10 cellular contexts compared by ENCODE assay signal in genomic region chr14:22689186-22689585, GRCh38. TPM values are rescaled to one million over a fixed set of nuclear protein-coding genes. Genes with fewer than 3 reads are reported as not detected.
A peak's percentile ranks its signal among the peaks of the same experiment; 100 is the strongest.
DNase-seq lines count a peak whose midpoint lies in the region; TF ChIP-seq lines count a peak whose summit lies in the region.
"Had no signal": no experiment of that assay in that cellular context is flagged by ENCODE, and none has a peak within 500 bp of the region (broad histone marks: within the 10 kb centered on the region; RNA-seq: fewer than 3 reads in every experiment).

No MANE protein-coding gene starts in this region.

- H3K4me3 ChIP-seq in choroid plexus epithelial cell (ENCODE audit: low read depth, low read length) (no peak overlapping the region), BE2C (ENCODE audit: low read depth, low read length) (no peak overlapping the region)

- H3K4me1 ChIP-seq in BE2C, result no peaks in the 10 kb centered on the region; the same call in 1 of the 2 replicates

- peaks cover 46% of the 10 kb centered on the region for H3K27me3 ChIP-seq in BE2C

- DNase-seq in NK-92 treated with Interleukin-12 subunit alpha and Interleukin-12 subunit beta, amount 100 ng/mL, for 24 hours (lab: John Stamatoyannopoulos, UW), result peak; percentile 58
- DNase-seq in NK-92 (lab: John Stamatoyannopoulos, UW; ENCODE audit: unreplicated experiment) (no peak), M059J (ENCODE audit: low read depth) (peak; percentile 97), choroid plexus epithelial cell (ENCODE audit: low read depth) (peak; percentile 97), non-pigmented ciliary epithelial cell (ENCODE audit: low read depth) (peak; percentile 99), UCSD-AML1 (lab: John Stamatoyannopoulos, UW; ENCODE audit: unreplicated experiment) (no peak), cerebellar nuclear complex (lab: John Stamatoyannopoulos, UW) (no peak), BE2C (no peak)

- H3K36me3 ChIP-seq in BE2C, result no peaks in the 10 kb centered on the region

- H3K9me3 ChIP-seq in BE2C, result no peaks in the 10 kb centered on the region; the same call in 1 of the 2 replicates

- TF ChIP-seq CTCF in choroid plexus epithelial cell (conservative IDR thresholded peaks at IDR 0.05; ENCODE audit: low read depth, low read length) (no peak), BE2C (IDR thresholded peaks at IDR 0.05; ENCODE audit: low read depth, low read length) (no peak)

RNA-seq across cellular contexts. Expression of gene OR6J1, which starts 45.0 kb away (rescaled TPM):
- not detected in 2 replicates for total RNA-seq in M059J (2014; rRNA removed; shearing (Covaris generic))
- polyA plus RNA-seq in BE2C (2012; ENCODE audit: insufficient read depth, insufficient read length, low read depth), result 0.14 TPM
- total RNA-seq: activated T-helper 1 cell treated with anti-CD3 and anti-CD28 coated beads, Interleukin-12 subunit alpha, Interleukin-12 subunit beta, Interleukin-2, Interleukin-4 antibody, amounts not matched to agents 30 ng/mL and 10 ng/mL and 1 ng/mL, durations not matched to agents 14 hours and 24 hours and 36 hours; urinary bladder had no signal
- polyA plus RNA-seq: urinary bladder had no signal

Comparison
In these comparisons a context has a peak if more than half of its experiments do, and no peak if none do; other contexts are left out.
1. DNase-seq: peak in NK-92 treated with Interleukin-12 subunit alpha and Interleukin-12 subunit beta, amount 100 ng/mL, for 24 hours (single experiment), M059J (single experiment), choroid plexus epithelial cell (single experiment) and non-pigmented ciliary epithelial cell (single experiment); none in NK-92 (single experiment), UCSD-AML1 (single experiment), cerebellar nuclear complex (0 of 2) and BE2C (single experiment).